13 cellular contexts compared by ENCODE assay signal in genomic region chr2:144477943-144478283, GRCh38. TPM values are rescaled to one million over a fixed set of nuclear protein-coding genes. Genes with fewer than 3 reads are reported as not detected.
DNase-seq lines count a peak whose midpoint lies in the region; ATAC-seq and TF ChIP-seq lines count a peak whose summit lies in the region.
"Had no signal": no experiment of that assay in that cellular context is flagged by ENCODE, and none has a peak within 500 bp of the region (broad histone marks: within the 10 kb centered on the region; RNA-seq: fewer than 3 reads in every experiment).

No MANE protein-coding gene starts in this region.

- peaks cover 65% of the 10 kb centered on the region for H3K4me1 ChIP-seq in adipocyte (ENCODE audit: control insufficient read depth, insufficient read depth, low read length)

- no peak overlapping the region for H3K9ac ChIP-seq in adipocyte (ENCODE audit: low read length)

- H3K36me3 Mint-ChIP-seq in stimulated activated effector memory CD8-positive, alpha-beta T cell treated with anti-CD3 and anti-CD28 coated beads, Interleukin-12 subunit alpha, Interleukin-12 subunit beta, amount 100 ng/mL, for 72 hours = peaks cover 42% of the 10 kb centered on the region

- peaks cover 59% of the 10 kb centered on the region for H3K4me1 Mint-ChIP-seq in stimulated activated effector memory CD8-positive, alpha-beta T cell treated with anti-CD3 and anti-CD28 coated beads, Interleukin-12 subunit alpha, Interleukin-12 subunit beta, amount 100 ng/mL, for 72 hours

- no peak overlapping the region for H3K27ac Mint-ChIP-seq in stimulated activated effector memory CD8-positive, alpha-beta T cell treated with anti-CD3 and anti-CD28 coated beads, Interleukin-12 subunit alpha, Interleukin-12 subunit beta, amount 100 ng/mL, for 72 hours
- H3K27ac Mint-ChIP-seq: progenitor cell of endocrine pancreas had no signal

- H3K9me3 Mint-ChIP-seq in stimulated activated effector memory CD8-positive, alpha-beta T cell treated with anti-CD3 and anti-CD28 coated beads, Interleukin-12 subunit alpha, Interleukin-12 subunit beta, amount 100 ng/mL, for 72 hours = no peaks in the 10 kb centered on the region

- H3K9me3 ChIP-seq in adipocyte (ENCODE audit: control insufficient read depth, low read length) (no peaks in the 10 kb centered on the region), MG63 (no peaks in the 10 kb centered on the region)
- H3K9me3 ChIP-seq: stomach had no signal

- H3K4me3 ChIP-seq in adipocyte (ENCODE audit: low read length) = no peak overlapping the region
- no peak overlapping the region for H3K4me3 ChIP-seq in MG63

- peak overlapping the region; percentile 9 for H3K4me3 Mint-ChIP-seq in stimulated activated effector memory CD8-positive, alpha-beta T cell treated with anti-CD3 and anti-CD28 coated beads, Interleukin-12 subunit alpha, Interleukin-12 subunit beta, amount 100 ng/mL, for 72 hours

- no peak for ATAC-seq in stimulated activated effector memory CD8-positive, alpha-beta T cell treated with anti-CD3 and anti-CD28 coated beads, Interleukin-12 subunit alpha, Interleukin-12 subunit beta, amount 100 ng/mL, for 72 hours

- DNase-seq in adipocyte (ENCODE audit: low read depth) (peak; percentile 26), iris pigment epithelial cell (ENCODE audit: low read depth) (peak; percentile 62), MG63 (no peak), mucosa of gallbladder (ENCODE audit: low spot score) (no peak), epidermal melanocyte (ENCODE audit: insufficient read length, low spot score) (no peak)
- DNase-seq in stimulated activated effector memory CD8-positive, alpha-beta T cell treated with anti-CD3 and anti-CD28 coated beads, Interleukin-12 subunit alpha, Interleukin-12 subunit beta, amount 100 ng/mL, for 72 hours (ENCODE audit: low spot score in 2 of 2) = no peak
- DNase-seq: Calu3; effector memory CD4-positive, alpha-beta T cell; NCI-H510A treated with DMSO at 0.1 percent for 48 hours; SHP77; stomach had no signal

- no peaks in the 10 kb centered on the region for H3K27me3 ChIP-seq in adipocyte (replicated peaks; ENCODE audit: control insufficient read depth, insufficient read depth, low read length)
- H3K27me3 ChIP-seq in MG63 = no peaks in the 10 kb centered on the region
- H3K27me3 ChIP-seq: stomach had no signal

- H3K36me3 ChIP-seq in adipocyte (ENCODE audit: control insufficient read depth, insufficient read depth, low read length, severe bottlenecking) = peaks cover 27% of the 10 kb centered on the region
- peaks cover 27% of the 10 kb centered on the region for H3K36me3 ChIP-seq in MG63
- H3K36me3 ChIP-seq: stomach had no signal

- no peak for TF ChIP-seq RAD21 in Ishikawa (IDR thresholded peaks at IDR 0.05; ENCODE audit: low read depth)

- peak; percentile 33; the same call in 1 of the 2 replicates for TF ChIP-seq EP300 in Ishikawa (IDR thresholded peaks at IDR 0.05; ENCODE audit: borderline replicate concordance)

TF ChIP-seq in Ishikawa, 13 proteins besides CTCF, POLR2A, EP300 and RAD21:
- no peak for TF ChIP-seq EGR1 (IDR thresholded peaks at IDR 0.05)
- TF ChIP-seq REST (IDR thresholded peaks at IDR 0.05; ENCODE audit: low read depth) = no peak
- TF ChIP-seq CREB1 (IDR thresholded peaks at IDR 0.05; ENCODE audit: low read depth) = no peak
- TF ChIP-seq NFIC (IDR thresholded peaks at IDR 0.05) = no peak
- peak; percentile 98 for TF ChIP-seq CEBPB (IDR thresholded peaks at IDR 0.05)
- no peak for TF ChIP-seq ZBTB7A (IDR thresholded peaks at IDR 0.05; ENCODE audit: low read depth)
- TF ChIP-seq TEAD4 (IDR thresholded peaks at IDR 0.05) = 0 out of 2 replicates have a peak, but pooled peaks have one; percentile 7
- TF ChIP-seq TCF12 (IDR thresholded peaks at IDR 0.05; ENCODE audit: low read depth) = peak; percentile 53; the same call in 1 of the 2 replicates
- no peak for TF ChIP-seq USF1 (IDR thresholded peaks at IDR 0.05)
- TF ChIP-seq FOXM1 (IDR thresholded peaks at IDR 0.05; ENCODE audit: borderline replicate concordance, low read depth) = no peak
- TF ChIP-seq TAF1 (IDR thresholded peaks at IDR 0.05; ENCODE audit: low read depth) = no peak
- no peak for TF ChIP-seq YY1 (IDR thresholded peaks at IDR 0.05; ENCODE audit: low read depth)
- TF ChIP-seq MAX (IDR thresholded peaks at IDR 0.05) = peak; percentile 36
TF ChIP-seq in Ishikawa: peak in this region for 4.

RNA-seq across cellular contexts. Expression of gene ZEB2, which starts 42.0 kb away (rescaled TPM):
- 13.3 and 35.1 TPM in 2 replicates for total RNA-seq in MG63 (2014; rRNA removed; shearing (Covaris generic); ENCODE audit: low replicate concordance)
- total RNA-seq in mucosa of gallbladder = 91.0 TPM

Comparison
In these comparisons a context has a peak if more than half of its experiments do, and no peak if none do; other contexts are left out.
1. DNase-seq: peak in adipocyte (single experiment) and iris pigment epithelial cell (single experiment); none in stimulated activated effector memory CD8-positive, alpha-beta T cell treated with anti-CD3 and anti-CD28 coated beads, Interleukin-12 subunit alpha, Interleukin-12 subunit beta, amount 100 ng/mL, for 72 hours (0 of 2), MG63 (single experiment), mucosa of gallbladder (single experiment) and epidermal melanocyte (single experiment).